In the genomic region with DNA sequence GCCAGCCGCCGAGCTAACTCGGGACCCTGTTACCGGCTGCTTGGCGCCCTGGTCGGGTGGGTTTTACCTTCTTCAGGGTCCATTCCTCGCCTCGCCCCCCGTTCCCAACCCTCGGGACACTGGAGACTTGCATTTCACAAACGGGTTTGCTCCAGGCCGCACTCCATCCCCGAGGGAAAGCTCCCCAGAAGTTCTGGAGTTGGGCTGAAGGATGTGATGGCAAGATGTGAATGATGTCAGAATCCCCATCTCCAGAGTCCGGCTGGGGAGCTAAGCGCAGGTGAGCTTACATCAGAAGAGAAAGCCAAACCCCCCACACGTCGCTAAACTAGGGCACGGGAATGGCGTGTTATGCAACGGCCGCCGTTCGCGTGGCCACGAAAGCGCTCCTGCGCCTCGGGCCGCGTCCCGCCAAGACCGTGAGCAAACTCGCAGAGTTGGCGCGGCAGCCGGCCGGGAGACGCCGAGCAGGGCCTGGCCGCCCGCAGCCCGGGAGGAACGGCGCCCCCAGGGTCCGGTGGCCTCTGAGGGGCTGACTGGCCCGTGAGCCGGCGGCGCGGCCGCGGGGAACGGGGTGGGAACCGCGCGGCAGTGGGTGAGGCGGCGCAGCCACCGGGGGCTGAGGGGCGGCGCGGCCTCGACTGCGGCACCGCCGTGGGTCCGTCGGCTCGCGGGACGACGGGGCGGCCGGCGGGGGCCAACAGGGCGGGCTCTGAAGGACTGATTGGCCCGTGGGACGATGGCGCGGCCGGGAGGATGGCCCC, we compare ENCODE assay signal across 8 cellular contexts. TPM values are rescaled to one million over a fixed set of nuclear protein-coding genes. Genes with fewer than 3 reads are reported as not detected.
A peak's percentile ranks its signal among the peaks of the same experiment; 100 is the strongest.
DNase-seq lines count a peak whose midpoint lies in the region; ATAC-seq and TF ChIP-seq lines count a peak whose summit lies in the region.

No MANE protein-coding gene starts in this region.

- peaks cover 61% of the 10 kb centered on the region for H3K79me2 ChIP-seq in neural progenitor cell (ENCODE audit: low read depth)

- peak overlapping the region; percentile 98 for H3K4me2 ChIP-seq in neural progenitor cell

- H4K20me1 ChIP-seq in neural progenitor cell (ENCODE audit: low read depth): peaks cover 51% of the 10 kb centered on the region

- peak; percentile 34 for DNase-seq in DMS 273 (lab: John Stamatoyannopoulos, UW; ENCODE audit: unreplicated experiment)
- no peak for DNase-seq in DMS 273 treated with DMSO at 0.1 percent for 48 hours (lab: John Stamatoyannopoulos, UW)
- DNase-seq in fibroblast of peridontal ligament (ENCODE audit: extremely low read depth): peak; percentile 48
- peak; percentile 61 for DNase-seq in neural progenitor cell (ENCODE audit: low spot score)
- DNase-seq in NCI-H82 treated with DMSO at 0.1 percent for 48 hours (lab: John Stamatoyannopoulos, UW; ENCODE audit: unreplicated experiment): no peak
- DNase-seq in stimulated activated CD4-positive, alpha-beta T cell treated with anti-CD3 and anti-CD28 coated beads, Interleukin-4, amount 100 ng/mL, for 1 hour: no peak

- peaks cover 21% of the 10 kb centered on the region for H3K4me1 Mint-ChIP-seq in neural progenitor cell

- H3K9me3 Mint-ChIP-seq in neural progenitor cell: no peaks in the 10 kb centered on the region

- H3K4me3 Mint-ChIP-seq in neural progenitor cell: peak overlapping the region; percentile 90

- H3K36me3 ChIP-seq in neural progenitor cell: no peaks in the 10 kb centered on the region

- no peak overlapping the region for H2AFZ ChIP-seq in neural progenitor cell (replicated peaks)

- H3F3A ChIP-seq in neural progenitor cell (ENCODE audit: low read depth): peaks cover 19% of the 10 kb centered on the region

- no peak for TF ChIP-seq CTCF in VCaP (conservative IDR thresholded peaks at IDR 0.05)
- no peak for TF ChIP-seq CTCF in neural progenitor cell (IDR thresholded peaks at IDR 0.05)

- ATAC-seq in HG02885 (IDR thresholded peaks at IDR 0.05; ENCODE audit: poor library complexity, unreplicated experiment): peak; percentile 12

- H3K4me1 ChIP-seq in neural progenitor cell: peaks cover 23% of the 10 kb centered on the region

- H3K27me3 Mint-ChIP-seq in neural progenitor cell (ENCODE audit: insufficient read depth, low read depth): peaks cover 4% of the 10 kb centered on the region

- peak overlapping the region; percentile 85 for H3K4me3 ChIP-seq in neural progenitor cell

- no peaks in the 10 kb centered on the region for H3K27me3 ChIP-seq in neural progenitor cell

- H3K27ac ChIP-seq in VCaP (peak overlapping the region; percentile 93), neural progenitor cell (peak overlapping the region; percentile 99)

- H3K27ac Mint-ChIP-seq in neural progenitor cell: no peak overlapping the region

- H3K36me3 Mint-ChIP-seq in neural progenitor cell: peaks cover 3% of the 10 kb centered on the region

- H3K9me3 ChIP-seq in neural progenitor cell (ENCODE audit: low read depth): no peaks in the 10 kb centered on the region

- H3K9ac ChIP-seq in neural progenitor cell: peak overlapping the region; percentile 99

RNA-seq across cellular contexts. Expression of a gene that starts 1.1 kb away (rescaled TPM):
- total RNA-seq in neural progenitor cell (ENCODE audit: low replicate concordance): 15.2 and 18.4 TPM in 2 replicates

Comparison
In these comparisons a context has a peak if more than half of its experiments do, and no peak if none do; other contexts are left out.
1. DNase-seq: peak in DMS 273 (single experiment), fibroblast of peridontal ligament (single experiment) and neural progenitor cell (single experiment); none in DMS 273 treated with DMSO at 0.1 percent for 48 hours (single experiment), NCI-H82 treated with DMSO at 0.1 percent for 48 hours (single experiment) and stimulated activated CD4-positive, alpha-beta T cell treated with anti-CD3 and anti-CD28 coated beads, Interleukin-4, amount 100 ng/mL, for 1 hour (single experiment).